Comparison of ENCODE assay signal across 16 cellular contexts in the genomic region with DNA sequence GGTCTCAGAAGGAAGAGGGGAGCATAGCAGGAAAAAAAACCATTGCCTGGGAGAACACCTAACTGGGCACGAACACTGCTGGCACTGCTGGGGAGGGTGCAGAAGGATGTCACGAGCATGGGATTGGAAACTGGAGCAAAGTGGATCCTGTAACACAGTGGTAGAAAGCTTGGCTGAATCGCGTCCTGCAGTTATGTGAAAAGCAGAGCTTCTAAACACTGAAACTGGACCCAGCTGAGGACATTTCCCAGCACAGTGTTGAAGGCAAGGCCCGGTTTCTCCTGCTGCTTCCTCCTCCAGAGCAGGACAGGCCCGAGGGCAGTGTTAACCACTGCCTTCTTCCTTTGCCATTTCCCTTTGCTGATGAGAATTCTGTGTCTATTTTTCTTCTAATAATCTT. TPM values are rescaled to one million over a fixed set of nuclear protein-coding genes. Genes with fewer than 3 reads are reported as not detected.
DNase-seq lines count a peak whose midpoint lies in the region; ATAC-seq and TF ChIP-seq lines count a peak whose summit lies in the region.
"Had no signal": no experiment of that assay in that cellular context is flagged by ENCODE, and none has a peak within 500 bp of the region (broad histone marks: within the 10 kb centered on the region; RNA-seq: fewer than 3 reads in every experiment).

No MANE protein-coding gene starts in this region.

- POLR2A ChIA-PET in CD8-positive, alpha-beta T cell (lab: Charles Lee) = no interaction called here

- H3K36me3 Mint-ChIP-seq in CD8-positive, alpha-beta T cell = peaks cover 53% of the 10 kb centered on the region
- peaks cover 5% of the 10 kb centered on the region for H3K36me3 Mint-ChIP-seq in T-helper 17 cell (ENCODE audit: low read depth)

- peaks cover 88% of the 10 kb centered on the region for H3K4me1 Mint-ChIP-seq in CD8-positive, alpha-beta T cell (ENCODE audit: low read depth)
- H3K4me1 Mint-ChIP-seq in T-helper 17 cell = peaks cover 39% of the 10 kb centered on the region

- ATAC-seq in CD8-positive, alpha-beta T cell = no peak
- no peak for ATAC-seq in T-helper 17 cell
- peak; percentile 62 for ATAC-seq in left colon
- no peak for ATAC-seq in HG03432 (IDR thresholded peaks at IDR 0.05; ENCODE audit: unreplicated experiment)
- ATAC-seq in HG03460 (IDR thresholded peaks at IDR 0.05; ENCODE audit: unreplicated experiment) = no peak
- ATAC-seq: body of pancreas, foreskin keratinocyte had no signal

- H3K27ac Mint-ChIP-seq in CD8-positive, alpha-beta T cell = peak overlapping the region; percentile 68
- H3K27ac Mint-ChIP-seq in T-helper 17 cell = peak overlapping the region; percentile 86
- H3K27ac Mint-ChIP-seq: T-helper 1 cell treated with Interleukin-12 subunit alpha and Interleukin-12 subunit beta and Interleukin-4 antibody, amounts not matched to agents 30 μg/mL and 1 μg/mL, for 36 hours had no signal

- no peak for TF ChIP-seq POLR2A in spleen (IDR thresholded peaks at IDR 0.05)

- H3K9me3 ChIP-seq in CD8-positive, alpha-beta T cell (ENCODE audit: low read length) = no peaks in the 10 kb centered on the region
- H3K9me3 ChIP-seq in T-helper 17 cell (ENCODE audit: control insufficient read depth, low read length, poor library complexity, severe bottlenecking) = no peaks in the 10 kb centered on the region
- H3K9me3 ChIP-seq in spleen = no peaks in the 10 kb centered on the region
- H3K9me3 ChIP-seq: body of pancreas, prostate gland had no signal

- H3K9me3 Mint-ChIP-seq in CD8-positive, alpha-beta T cell = no peaks in the 10 kb centered on the region
- H3K9me3 Mint-ChIP-seq: T-helper 1 cell treated with Interleukin-12 subunit alpha and Interleukin-12 subunit beta and Interleukin-4 antibody, amounts not matched to agents 30 μg/mL and 1 μg/mL, for 36 hours had no signal

- peak overlapping the region; percentile 15 for H3K4me3 Mint-ChIP-seq in CD8-positive, alpha-beta T cell
- H3K4me3 Mint-ChIP-seq in T-helper 17 cell = no peak overlapping the region
- H3K4me3 Mint-ChIP-seq: T-helper 1 cell treated with Interleukin-12 subunit alpha and Interleukin-12 subunit beta and Interleukin-4 antibody, amounts not matched to agents 30 μg/mL and 1 μg/mL, for 36 hours had no signal

- H3K4me3 ChIP-seq in CD8-positive, alpha-beta T cell (ENCODE audit: low read depth, low read length) = no peak overlapping the region
- peak overlapping the region in 1 of 8 donors; percentile 17 for H3K4me3 ChIP-seq in spleen
- H3K4me3 ChIP-seq: body of pancreas, prostate gland had no signal

- CTCF ChIA-PET in CD8-positive, alpha-beta T cell (lab: Charles Lee) = interaction anchor here (1.0 kb wide), 1 partner anchor 12 kb away, joined by 3 read pairs; no protein-coding TSS in a partner anchor

- intact Hi-C loops in CD8-positive, alpha-beta T cell (cut with DNase I, micrococcal nuclease) = no loop called here
- intact Hi-C loops in left colon (cut with DNase I, micrococcal nuclease) = no loop called here
- intact Hi-C loops in spleen (cut with DNase I; ENCODE audit: low total_unique reads) = no loop called here

- H3K36me3 ChIP-seq in CD8-positive, alpha-beta T cell (ENCODE audit: insufficient read depth, low read length) = peaks cover 2% of the 10 kb centered on the region
- H3K36me3 ChIP-seq in spleen = peaks cover 0 to 50% (median 8%) of the 10 kb centered on the region in 6 donors
- H3K36me3 ChIP-seq: prostate gland had no signal

- no peaks in the 10 kb centered on the region for H3K27me3 ChIP-seq in CD8-positive, alpha-beta T cell (ENCODE audit: insufficient read depth, low read length)
- H3K27me3 ChIP-seq in spleen (replicated peaks in 1 of 7) = no peaks in the 10 kb centered on the region
- H3K27me3 ChIP-seq: body of pancreas, foreskin keratinocyte had no signal

- TF ChIP-seq CTCF in CD8-positive, alpha-beta T cell (IDR thresholded peaks at IDR 0.05) = no peak
- no peak for TF ChIP-seq CTCF in spleen (IDR thresholded peaks at IDR 0.05 in 8 of 11, conservative IDR thresholded peaks at IDR 0.05 in 3 of 11)

- H3K27ac ChIP-seq in CD8-positive, alpha-beta T cell (ENCODE audit: low read depth, low read length) = no peak overlapping the region
- H3K27ac ChIP-seq in spleen = peak overlapping the region in 7 of 8 donors; percentile 23 to 97 (median 69)
- H3K27ac ChIP-seq: foreskin keratinocyte, prostate gland had no signal

- peaks cover 50% of the 10 kb centered on the region for H3K4me1 ChIP-seq in CD8-positive, alpha-beta T cell (ENCODE audit: insufficient read depth, low read length)
- peaks cover under 1 to 100% (median 43%) of the 10 kb centered on the region in 6 donors for H3K4me1 ChIP-seq in spleen
- H3K4me1 ChIP-seq: body of pancreas, prostate gland had no signal

- 52 to 66% (median 54%) methylated on average over 6 of the region's 6 CpGs for WGBS in spleen, 5 donors

- peak in 2 of 7 experiments; percentile 5 to 38 for DNase-seq in CD8-positive, alpha-beta T cell
- no peak for DNase-seq in T-helper 17 cell
- DNase-seq in left colon = no peak
- peak; percentile 59 for DNase-seq in spleen
- DNase-seq in HuH-7.5 (ENCODE audit: low spot score) = no peak
- DNase-seq: activated effector memory CD4-positive, alpha-beta T cell treated with Interleukin-2 at 50 U/mL for 16 hours; body of pancreas; foreskin keratinocyte; NCI-H146; NCI-H524 treated with DMSO at 0.1 percent for 48 hours; RPMI8226; stimulated activated CD4-positive, alpha-beta T cell treated with anti-CD3 and anti-CD28 coated beads, Interleukin-2, amount 100 ng/mL, for 24 hours had no signal

- H3K27me3 Mint-ChIP-seq in CD8-positive, alpha-beta T cell (ENCODE audit: low read depth) = no peaks in the 10 kb centered on the region
- no peaks in the 10 kb centered on the region for H3K27me3 Mint-ChIP-seq in T-helper 17 cell

RNA-seq across cellular contexts. Expression of a gene that starts 6.7 kb away (rescaled TPM):
- 10 to 100 TPM; 31.0 to 31.8 TPM for total RNA-seq in CD8-positive, alpha-beta T cell
- total RNA-seq in T-helper 17 cell = 10 to 100 TPM; 24.6 to 26.2 TPM
- total RNA-seq in left colon = 10 to 100 TPM; 44.5 to 53.4 TPM
- 100 to 1,000 TPM in 1 of 7 donors, 10 to 100 TPM in 6; 57.9 to 104 (median 78.8) TPM for total RNA-seq in spleen
- polyA plus RNA-seq in spleen = 10 to 100 TPM; 26.5 to 36.0 (median 31.5) TPM

RNA-seq across cellular contexts. Expression of a gene that starts 36.7 kb away (rescaled TPM):
- total RNA-seq in CD8-positive, alpha-beta T cell = 10 to 100 TPM; 53.3 to 54.6 TPM
- total RNA-seq in T-helper 17 cell (10 to 100 TPM; 10.7 to 22.8 TPM), left colon (1 to 10 TPM in 1 of 2 donors, under 1 TPM in 1; 0.85 to 1.8 TPM), spleen (100 to 1,000 TPM in 3 of 7 donors, 10 to 100 TPM in 4; 51.4 to 298 (median 95.5) TPM)
- polyA plus RNA-seq in spleen = 10 to 100 TPM; 23.1 to 51.6 (median 37.2) TPM
- total RNA-seq: foreskin keratinocyte had no signal
- polyA plus RNA-seq: foreskin keratinocyte had no signal

Comparison
In these comparisons a context has a peak if more than half of its experiments do, and no peak if none do; other contexts are left out.
1. RNA of a gene that starts 36.7 kb away (total RNA-seq): 51.4 to 298 TPM in spleen, 53.3 to 54.6 TPM in CD8-positive, alpha-beta T cell and 10.7 to 22.8 TPM in T-helper 17 cell; 0.85 to 1.8 TPM in left colon; every median in the first group is over 4 times any median in the second.